9 cellular contexts compared by ENCODE assay signal in the genomic region with DNA sequence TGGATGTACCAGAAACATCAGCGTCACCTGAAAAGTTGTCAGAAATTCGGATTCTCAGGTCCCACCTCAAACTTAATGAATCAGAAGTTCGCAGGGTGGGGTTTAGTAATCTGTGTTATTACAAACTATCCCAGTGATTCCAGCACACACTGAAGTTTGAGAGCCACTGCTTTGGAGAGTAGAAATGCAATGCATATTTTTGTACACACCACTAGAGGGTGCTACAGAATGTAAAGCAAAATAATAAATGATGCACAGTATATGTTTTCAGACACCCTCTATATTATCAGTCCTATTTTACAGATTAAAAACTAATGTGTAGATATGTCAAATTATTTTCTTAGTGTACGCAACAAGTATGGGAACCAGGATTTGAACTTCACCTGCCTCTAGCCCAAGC. TPM values are rescaled to one million over a fixed set of nuclear protein-coding genes. Genes with fewer than 3 reads are reported as not detected.
DNase-seq lines count a peak whose midpoint lies in the region; ATAC-seq, FAIRE-seq and TF ChIP-seq lines count a peak whose summit lies in the region.
"Had no signal": no experiment of that assay in that cellular context is flagged by ENCODE, and none has a peak within 500 bp of the region (broad histone marks: within the 10 kb centered on the region; RNA-seq: fewer than 3 reads in every experiment).

No MANE protein-coding gene starts in this region.

- no peaks in the 10 kb centered on the region for H3K9me2 ChIP-seq in OCI-LY1 (ENCODE audit: low read depth, low read length)

- no peaks in the 10 kb centered on the region for H3K27me3 Mint-ChIP-seq in endothelial cell (ENCODE audit: unreplicated experiment)
- no peaks in the 10 kb centered on the region for H3K27me3 Mint-ChIP-seq in activated T-helper 17 cell treated with anti-CD3 and anti-CD28 coated beads, Interleukin-2, amount 50 U/mL, for 72 hours

- H2AFZ ChIP-seq in OCI-LY1 (ENCODE audit: low read length) = no peak overlapping the region

- H3K27me3 ChIP-seq in OCI-LY1 (ENCODE audit: insufficient read depth, low read length) (no peaks in the 10 kb centered on the region), pancreas (peaks cover 0 to 4% (median 0%) of the 10 kb centered on the region in 4 donors)

- H3K79me2 ChIP-seq in OCI-LY1 (ENCODE audit: insufficient read depth, low read length) = peaks cover 23% of the 10 kb centered on the region

- no peaks in the 10 kb centered on the region for H3K4me1 Mint-ChIP-seq in endothelial cell (ENCODE audit: unreplicated experiment)
- no peaks in the 10 kb centered on the region for H3K4me1 Mint-ChIP-seq in activated T-helper 17 cell treated with anti-CD3 and anti-CD28 coated beads, Interleukin-2, amount 50 U/mL, for 72 hours

- intact Hi-C loops in pancreas (cut with DNase I) = no loop called here

- no peak overlapping the region for H3K27ac ChIP-seq in HEK293 (ENCODE audit: extremely low read depth, low read depth, low read length)
- H3K27ac ChIP-seq in OCI-LY1 (ENCODE audit: low read depth, low read length, poor library complexity, severe bottlenecking) = peak overlapping the region; percentile 90
- no peak overlapping the region for H3K27ac ChIP-seq in pancreas

- peak; percentile 46 for DNase-seq in CD1c-positive myeloid dendritic cell (ENCODE audit: extremely low spot score)
- DNase-seq in endothelial cell (ENCODE audit: low spot score) = no peak
- DNase-seq in pancreas = no peak
- no peak for DNase-seq in stimulated activated naive CD4-positive, alpha-beta T cell treated with Interleukin-2 at 50 U/mL for 16 hours (lab: John Stamatoyannopoulos, UW)

- WGBS in pancreas, 2 donors = 24 to 28% methylated on average over 4 of the region's 4 CpGs

- H3K36me3 Mint-ChIP-seq in endothelial cell (ENCODE audit: low read depth, unreplicated experiment) = peaks cover 2% of the 10 kb centered on the region
- peaks cover 13% of the 10 kb centered on the region for H3K36me3 Mint-ChIP-seq in activated T-helper 17 cell treated with anti-CD3 and anti-CD28 coated beads, Interleukin-2, amount 50 U/mL, for 72 hours (ENCODE audit: low read depth)

- H4K20me1 ChIP-seq in OCI-LY1 (ENCODE audit: insufficient read depth, low read length) = no peaks in the 10 kb centered on the region

- peak overlapping the region; percentile 78; the same call in 1 of the 2 replicates for H3K4me2 ChIP-seq in OCI-LY1 (ENCODE audit: low read length)

- peak in 1 of 4 donors; percentile 19 for ATAC-seq in pancreas
- ATAC-seq in HG02852 (IDR thresholded peaks at IDR 0.05; ENCODE audit: unreplicated experiment) = no peak
- ATAC-seq in activated T-helper 17 cell treated with anti-CD3 and anti-CD28 coated beads, Interleukin-2, amount 50 U/mL, for 72 hours (replicated peaks) = no peak

- H3K4me3 ChIP-seq in HEK293 (ENCODE audit: low read depth, low read length) (no peak overlapping the region), OCI-LY1 (ENCODE audit: low read depth, low read length, poor library complexity, severe bottlenecking) (no peak overlapping the region), pancreas (no peak overlapping the region)

- FAIRE-seq in pancreas (lab: Jason Lieb, UNC) = peak; percentile 93

- H3K36me3 ChIP-seq in HEK293 (ENCODE audit: control insufficient read depth in 2 of 2, insufficient read depth in 1 of 2, low read length in 2 of 2) (peaks cover 7 to 17% of the 10 kb centered on the region in 2 experiments; a peak in 2 of 3 replicates), OCI-LY1 (ENCODE audit: insufficient read depth, low read length) (peaks cover 12% of the 10 kb centered on the region), pancreas (peaks cover 0 to 6% (median 0%) of the 10 kb centered on the region in 3 donors)

- CTCF ChIA-PET in HEK293 (lab: Yijun Ruan, JAX) = interaction anchor here (0.6 to 0.9 kb wide), 4 partner anchors 21 to 123 kb away, joined by 3 to 5 read pairs (median 3); no protein-coding TSS in a partner anchor

- H3K9me3 ChIP-seq in HEK293 (ENCODE audit: control insufficient read depth, insufficient read depth, low read depth, low read length) = no peaks in the 10 kb centered on the region
- H3K9me3 ChIP-seq in OCI-LY1 (ENCODE audit: low read length) = no peaks in the 10 kb centered on the region
- H3K9me3 ChIP-seq in pancreas = peaks cover 0 to 3% (median 0%) of the 10 kb centered on the region in 4 donors

- no peak overlapping the region; the same call in 1 of the 2 replicates for H3K9ac ChIP-seq in OCI-LY1 (ENCODE audit: low read length)

- no peak overlapping the region for H3K27ac Mint-ChIP-seq in endothelial cell (ENCODE audit: unreplicated experiment)
- H3K27ac Mint-ChIP-seq in activated T-helper 17 cell treated with anti-CD3 and anti-CD28 coated beads, Interleukin-2, amount 50 U/mL, for 72 hours = no peak overlapping the region

- no peak overlapping the region for H3K4me3 Mint-ChIP-seq in endothelial cell (ENCODE audit: unreplicated experiment)
- H3K4me3 Mint-ChIP-seq in activated T-helper 17 cell treated with anti-CD3 and anti-CD28 coated beads, Interleukin-2, amount 50 U/mL, for 72 hours = no peak overlapping the region

- POLR2A ChIA-PET in HEK293 (lab: Yijun Ruan, JAX) = no interaction called here

- H3K4me1 ChIP-seq in HEK293 (ENCODE audit: control insufficient read depth, insufficient read depth, low read length) = peaks cover 2% of the 10 kb centered on the region; the same call in 1 of the 2 replicates
- peaks cover 17% of the 10 kb centered on the region for H3K4me1 ChIP-seq in OCI-LY1 (ENCODE audit: insufficient read depth, low read length, severe bottlenecking)
- peaks cover 0 to 13% (median 8%) of the 10 kb centered on the region in 3 donors for H3K4me1 ChIP-seq in pancreas

- TF ChIP-seq CTCF in HEK293 (tag by site-specific recombination; IDR thresholded peaks at IDR 0.05) (no peak), OCI-LY1 (IDR thresholded peaks at IDR 0.05; ENCODE audit: low read length) (peak; percentile 47; the same call in 1 of the 2 replicates), endothelial cell (IDR thresholded peaks at IDR 0.05; ENCODE audit: unreplicated experiment) (peak; percentile 64), pancreas (IDR thresholded peaks at IDR 0.05) (peak; percentile 26 to 65 (median 54))

- no peaks in the 10 kb centered on the region for H3K9me3 Mint-ChIP-seq in endothelial cell (ENCODE audit: unreplicated experiment)
- H3K9me3 Mint-ChIP-seq in activated T-helper 17 cell treated with anti-CD3 and anti-CD28 coated beads, Interleukin-2, amount 50 U/mL, for 72 hours = no peaks in the 10 kb centered on the region

- peaks cover 4% of the 10 kb centered on the region; the same call in 1 of the 2 replicates for H3F3A ChIP-seq in OCI-LY1 (ENCODE audit: insufficient read depth, low read length)

TF ChIP-seq in HEK293, 187 proteins besides CTCF, POLR2A, EP300 and RAD21:
- TF ChIP-seq ZNF660 (tag by site-specific recombination; IDR thresholded peaks at IDR 0.05) (0 out of 2 replicates have a peak, but pooled peaks have one; percentile 38), ZNF175 (tag by site-specific recombination; IDR thresholded peaks at IDR 0.05) (no peak), ZNF654 (tag by site-specific recombination; IDR thresholded peaks at IDR 0.05; ENCODE audit: low read depth) (peak; percentile 50), YY1 (tag by site-specific recombination; IDR thresholded peaks at IDR 0.05) (no peak), ZNF433 (tag by site-specific recombination; IDR thresholded peaks at IDR 0.05; ENCODE audit: low read depth) (0 out of 2 replicates have a peak, but pooled peaks have one; percentile 2)

RNA-seq across cellular contexts. Expression of gene MORF4L2, which starts 2.5 kb away (rescaled TPM):
- total RNA-seq in endothelial cell (ENCODE audit: unreplicated experiment) (362 TPM), pancreas (100 to 1,000 TPM in 4 of 6 donors, 10 to 100 TPM in 2; 83.2 to 152 (median 125) TPM)
- polyA plus RNA-seq in pancreas = 100 to 1,000 TPM; 108 to 191 TPM
- total RNA-seq in activated T-helper 17 cell treated with anti-CD3 and anti-CD28 coated beads, Interleukin-2, amount 50 U/mL, for 72 hours = 100 to 1,000 TPM; 181 to 247 TPM

RNA-seq across cellular contexts. Expression of gene TMEM31, which starts 21.8 kb away (rescaled TPM):
- total RNA-seq in endothelial cell (ENCODE audit: unreplicated experiment) (not detected), pancreas (not detected)
- polyA plus RNA-seq in pancreas = under 1 TPM in 1 of 2 donors, not detected in 1; 0.35 TPM
- total RNA-seq in activated T-helper 17 cell treated with anti-CD3 and anti-CD28 coated beads, Interleukin-2, amount 50 U/mL, for 72 hours = not detected
- total RNA-seq: glomerular endothelial cell had no signal
